8 cellular contexts compared by ENCODE assay signal in genomic region chr6:157323924-157324276, GRCh38. TPM values are rescaled to one million over a fixed set of nuclear protein-coding genes. Genes with fewer than 3 reads are reported as not detected.
A peak's percentile ranks its signal among the peaks of the same experiment; 100 is the strongest.
DNase-seq lines count a peak whose midpoint lies in the region; ATAC-seq, FAIRE-seq and TF ChIP-seq lines count a peak whose summit lies in the region.

No MANE protein-coding gene starts in this region.

- peak; percentile 75 for FAIRE-seq in endothelial cell of umbilical vein (lab: Jason Lieb, UNC)

- no peaks in the 10 kb centered on the region for H3K36me3 ChIP-seq in endothelial cell of umbilical vein (ENCODE audit: control insufficient read depth in 2 of 2, extremely low read depth in 1 of 2, insufficient read depth in 2 of 2, low read length in 2 of 2)
- peaks cover 0 to 25% (median 19%) of the 10 kb centered on the region in 4 donors for H3K36me3 ChIP-seq in stomach

- no peaks in the 10 kb centered on the region for H3K9me1 ChIP-seq in endothelial cell of umbilical vein (replicated peaks; ENCODE audit: control insufficient read depth, extremely low read depth, insufficient read depth, low read length)

- no peaks in the 10 kb centered on the region for H3K27me3 ChIP-seq in endothelial cell of umbilical vein (ENCODE audit: control insufficient read depth in 2 of 2, insufficient read depth in 2 of 2, low read length in 2 of 2)
- H3K27me3 ChIP-seq in mononuclear cell (ENCODE audit: insufficient read depth, low read length): peaks cover 13% of the 10 kb centered on the region
- no peaks in the 10 kb centered on the region for H3K27me3 ChIP-seq in stomach

- DNase-seq in activated gamma-delta T cell treated with Interleukin-2 at 50 U/mL for 16 hours: peak; percentile 17
- DNase-seq in activated gamma-delta T cell (lab: John Stamatoyannopoulos, UW): no peak
- DNase-seq in activated CD4-positive, alpha-beta T cell treated with anti-CD3 and anti-CD28 coated beads, Interleukin-2, amount 50 U/mL, for 1 hour: peak; percentile 4
- DNase-seq in endothelial cell of umbilical vein (ENCODE audit: low read depth, low spot score): peak; percentile 89
- DNase-seq in stomach: peak; percentile 77
- no peak for DNase-seq in NCI-H2081 (lab: John Stamatoyannopoulos, UW)

- CTCF ChIA-PET in endothelial cell of umbilical vein (lab: Charles Lee): interaction anchor here (0.8 to 5.3 kb wide), 9 partner anchors 9 to 433 kb away, joined by 3 to 62 read pairs (median 5); no protein-coding TSS in a partner anchor

- no TSS peak for BruUV-seq in endothelial cell of umbilical vein (replicated peaks; lab: Mats Ljungman, UMichigan)

- POLR2A ChIA-PET in endothelial cell of umbilical vein (lab: Charles Lee): interaction anchor here (0.6 to 1.3 kb wide), 3 partner anchors 290 to 333 kb away, joined by 3 to 4 read pairs (median 3); no protein-coding TSS in a partner anchor

- TF ChIP-seq POLR2A in endothelial cell of umbilical vein (IDR thresholded peaks at IDR 0.05; ENCODE audit: low read depth, low read length) (no peak), stomach (IDR thresholded peaks at IDR 0.05) (no peak)

- peak overlapping the region; percentile 88 for H3K9ac ChIP-seq in endothelial cell of umbilical vein (replicated peaks; ENCODE audit: extremely low read depth, insufficient read depth, low read length)

- 0 to 1% (median 1%) methylated on average over 21 of the region's 21 CpGs for WGBS in stomach, 5 donors

- dilution Hi-C loops in endothelial cell of umbilical vein (cut with MboI; ENCODE audit: extremely low pct_ligation_motif_present, low sequenced_read_pairs): no loop called here

- TF ChIP-seq CTCF in endothelial cell of umbilical vein (IDR thresholded peaks at IDR 0.05; ENCODE audit: extremely low read depth in 1 of 2, insufficient read depth in 1 of 2, low read depth in 1 of 2, low read length in 2 of 2) (peak in 1 of 2 donors; percentile 38), stomach (IDR thresholded peaks at IDR 0.05) (no peak)

- H3K27ac ChIP-seq in endothelial cell of umbilical vein (ENCODE audit: insufficient read depth, low read depth, low read length) (peak overlapping the region; percentile 94), stomach (peak overlapping the region; percentile 93 to 96 (median 94))

- no peaks in the 10 kb centered on the region for H4K20me1 ChIP-seq in endothelial cell of umbilical vein (replicated peaks; ENCODE audit: control insufficient read depth, extremely low read depth, insufficient read depth, low read length)

- peak overlapping the region; percentile 94 for H3K4me2 ChIP-seq in endothelial cell of umbilical vein (ENCODE audit: insufficient read depth, low read length)

- intact Hi-C loops in endothelial cell of umbilical vein (cut with micrococcal nuclease): loop anchor here (1.0 to 10.0 kb wide), 8 partner anchors 56 to 811 kb away; no protein-coding TSS in a partner anchor
- intact Hi-C loops in stomach (cut with DNase I; ENCODE audit: low total_unique reads): no loop called here

- TF ChIP-seq EP300 in stomach (IDR thresholded peaks at IDR 0.05): no peak

- ATAC-seq in HG03432 (IDR thresholded peaks at IDR 0.05; ENCODE audit: unreplicated experiment): peak; percentile 28

- H3K4me3 ChIP-seq in endothelial cell of umbilical vein (replicated peaks in 1 of 3; ENCODE audit: insufficient read depth in 1 of 3, low read depth in 1 of 3, low read length in 3 of 3) (peak overlapping the region; percentile 4 to 89 (median 70)), mononuclear cell (ENCODE audit: low read length) (peak overlapping the region; percentile 90), stomach (peak overlapping the region; percentile 59 to 84 (median 76))

- H3K4me1 ChIP-seq in endothelial cell of umbilical vein (ENCODE audit: control insufficient read depth, extremely low read depth, insufficient read depth, low read length) (peaks cover 32% of the 10 kb centered on the region), mononuclear cell (ENCODE audit: insufficient read depth, low read length) (peaks cover 11% of the 10 kb centered on the region), stomach (peaks cover 5 to 31% (median 25%) of the 10 kb centered on the region in 4 donors)

- H3K9me3 ChIP-seq in endothelial cell of umbilical vein (replicated peaks; ENCODE audit: control insufficient read depth, insufficient read depth, low read length) (no peaks in the 10 kb centered on the region), mononuclear cell (ENCODE audit: low read depth, low read length) (no peaks in the 10 kb centered on the region), stomach (no peaks in the 10 kb centered on the region)

- H2AFZ ChIP-seq in endothelial cell of umbilical vein (ENCODE audit: low read depth, low read length): peak overlapping the region; percentile 86

- peaks cover 8% of the 10 kb centered on the region for H3K79me2 ChIP-seq in endothelial cell of umbilical vein (ENCODE audit: control insufficient read depth, insufficient read depth, low read length)

TF ChIP-seq in endothelial cell of umbilical vein, 7 proteins besides CTCF, POLR2A, EP300 and RAD21:
- no peak for TF ChIP-seq FOS (IDR thresholded peaks at IDR 0.05; ENCODE audit: borderline replicate concordance, insufficient read depth, low read length)
- TF ChIP-seq JUN (IDR thresholded peaks at IDR 0.05; ENCODE audit: borderline replicate concordance, insufficient read depth, insufficient read length, low read depth): no peak
- TF ChIP-seq EZH2 (IDR thresholded peaks at IDR 0.05; ENCODE audit: borderline replicate concordance, low read depth, low read length, severe bottlenecking): no peak
- TF ChIP-seq GATA2 (IDR thresholded peaks at IDR 0.05; ENCODE audit: insufficient read depth, insufficient read length, low read depth, low read length): no peak
- TF ChIP-seq MAX (IDR thresholded peaks at IDR 0.05; ENCODE audit: insufficient read depth, insufficient read length): no peak
- TF ChIP-seq MYC (IDR thresholded peaks at IDR 0.05; ENCODE audit: low read depth, low read length): no peak
- no peak for TF ChIP-seq POLR2AphosphoS5 (IDR thresholded peaks at IDR 0.05; ENCODE audit: insufficient read depth, low read depth, low read length)

RNA-seq across cellular contexts. Expression of gene TMEM242, which starts 0.6 kb away (rescaled TPM):
- total RNA-seq in endothelial cell of umbilical vein (15.3 and 15.5 TPM in 2 replicates), mononuclear cell (9.7 TPM), stomach (10 to 100 TPM in 1 of 5 donors, 1 to 10 TPM in 1, under 1 TPM in 2, not detected in 1; 0.87 to 13.8 (median 2.9) TPM)
- polyA plus RNA-seq in endothelial cell of umbilical vein (3.4 and 5.3 TPM in 2 replicates), stomach (1 to 10 TPM; 2.7 to 6.7 (median 4.4) TPM)
- 7.4 TPM in 2 replicates for polyA plus RNA-seq in endothelial cell of umbilical vein (2011; cell fraction: cytosol; rRNA removed)
- polyA plus RNA-seq in endothelial cell of umbilical vein (2011; cell fraction: nucleus; rRNA removed): 5.9 and 8.9 TPM in 2 replicates
- polyA plus RNA-seq in endothelial cell of umbilical vein (2012): 8.0 and 10.3 TPM in 2 replicates
- 5.8 and 6.6 TPM in 2 replicates for polyA minus RNA-seq in endothelial cell of umbilical vein
- polyA minus RNA-seq in endothelial cell of umbilical vein (2011; cell fraction: cytosol; rRNA and poly(A)+ RNA removed): 1.5 TPM
- 6.4 and 11.2 TPM in 2 replicates for polyA minus RNA-seq in endothelial cell of umbilical vein (2011; cell fraction: nucleus; rRNA and poly(A)+ RNA removed)

RNA-seq across cellular contexts. Expression of gene ZDHHC14, which starts 57.1 kb away (rescaled TPM):
- total RNA-seq in endothelial cell of umbilical vein: 23.0 and 23.6 TPM in 2 replicates
- 25.6 and 31.8 TPM in 2 replicates for polyA plus RNA-seq in endothelial cell of umbilical vein
- polyA plus RNA-seq in endothelial cell of umbilical vein (2011; cell fraction: cytosol; rRNA removed): 9.7 and 13.7 TPM in 2 replicates
- polyA plus RNA-seq in endothelial cell of umbilical vein (2011; cell fraction: nucleus; rRNA removed): 19.8 and 21.3 TPM in 2 replicates
- polyA plus RNA-seq in endothelial cell of umbilical vein (2012): 14.4 and 16.6 TPM in 2 replicates
- 18.6 and 24.5 TPM in 2 replicates for polyA minus RNA-seq in endothelial cell of umbilical vein
- 3.3 TPM for polyA minus RNA-seq in endothelial cell of umbilical vein (2011; cell fraction: cytosol; rRNA and poly(A)+ RNA removed)
- polyA minus RNA-seq in endothelial cell of umbilical vein (2011; cell fraction: nucleus; rRNA and poly(A)+ RNA removed): 22.9 and 24.9 TPM in 2 replicates
- 1.6 TPM for total RNA-seq in mononuclear cell
- 10 to 100 TPM in 4 of 5 donors, 1 to 10 TPM in 1; 4.3 to 25.7 (median 17.0) TPM for total RNA-seq in stomach
- polyA plus RNA-seq in stomach: 1 to 10 TPM; 3.4 to 4.3 (median 3.9) TPM

Comparison
In these comparisons a context has a peak if more than half of its experiments do, and no peak if none do; other contexts are left out.
1. DNase-seq: peak in activated gamma-delta T cell treated with Interleukin-2 at 50 U/mL for 16 hours (single experiment), activated CD4-positive, alpha-beta T cell treated with anti-CD3 and anti-CD28 coated beads, Interleukin-2, amount 50 U/mL, for 1 hour (single experiment), endothelial cell of umbilical vein (single experiment) and stomach (single experiment); none in activated gamma-delta T cell (single experiment) and NCI-H2081 (0 of 2).
2. Peak in every context shown above with its lines, with median percentiles within 50 percentile points of each other: H3K4me3 ChIP-seq.